13 cellular contexts compared by ENCODE assay signal in genomic region chr12:1532367-1532752, GRCh38.
A peak's percentile ranks its signal among the peaks of the same experiment; 100 is the strongest.
DNase-seq lines count a peak whose midpoint lies in the region; ATAC-seq, FAIRE-seq and TF ChIP-seq lines count a peak whose summit lies in the region.
"Had no signal": no experiment of that assay in that cellular context is flagged by ENCODE, and none has a peak within 500 bp of the region (broad histone marks: within the 10 kb centered on the region; RNA-seq: fewer than 3 reads in every experiment).

No MANE protein-coding gene starts in this region.

- intact Hi-C loops in natural killer cell (cut with micrococcal nuclease) (no loop called here), kidney (cut with DNase I) (no loop called here)

- H3K4me1 ChIP-seq in CD4-positive, CD25-positive, alpha-beta regulatory T cell (ENCODE audit: control insufficient read depth, insufficient read depth, low read length, poor library complexity, severe bottlenecking), result peaks cover 36% of the 10 kb centered on the region
- peaks cover 0 to 2% of the 10 kb centered on the region in 2 donors for H3K4me1 ChIP-seq in kidney (ENCODE audit: control insufficient read depth in 1 of 2, insufficient read depth in 1 of 2, low read depth in 1 of 2, low read length in 2 of 2)

- no peak for DNase-seq in CD4-positive, CD25-positive, alpha-beta regulatory T cell
- DNase-seq in HFFc6 (no peak), astrocyte of the cerebellum (ENCODE audit: low read depth) (no peak), natural killer cell (no peak), NCI-H146 (lab: John Stamatoyannopoulos, UW) (no peak), kidney (no peak)
- DNase-seq: activated effector memory CD4-positive, alpha-beta T cell treated with Interleukin-2 at 50 U/mL for 16 hours; GOT3; NCI-H2081 treated with DMSO at 0.1 percent for 48 hours; Peyer's patch had no signal

- H3K27ac ChIP-seq in CD4-positive, CD25-positive, alpha-beta regulatory T cell (ENCODE audit: insufficient read depth, low read length, poor library complexity, severe bottlenecking), result no peak overlapping the region
- no peak overlapping the region for H3K27ac ChIP-seq in kidney (ENCODE audit: low read depth in 2 of 2, low read length in 2 of 2)
- H3K27ac ChIP-seq: Peyer's patch, upper lobe of left lung had no signal

- H3K27me3 Mint-ChIP-seq in CD4-positive, CD25-positive, alpha-beta regulatory T cell, result peaks cover 73% of the 10 kb centered on the region
- H3K27me3 Mint-ChIP-seq in HFFc6 (ENCODE audit: insufficient read depth) (peaks cover 2% of the 10 kb centered on the region; the same call in 1 of the 2 replicates), natural killer cell (ENCODE audit: low read depth in 2 of 2) (peaks cover 70 to 71% of the 10 kb centered on the region in 2 donors)

- H3K27me3 ChIP-seq in CD4-positive, CD25-positive, alpha-beta regulatory T cell (ENCODE audit: control insufficient read depth, insufficient read depth, low read length), result peaks cover 30% of the 10 kb centered on the region

- no peak for TF ChIP-seq CTCF in HFFc6 (IDR thresholded peaks at IDR 0.05)
- TF ChIP-seq CTCF in astrocyte of the cerebellum (IDR thresholded peaks at IDR 0.05; ENCODE audit: low read depth, low read length, missing control alignments), result no peak
- TF ChIP-seq CTCF in natural killer cell (IDR thresholded peaks at IDR 0.05), result no peak
- no peak for TF ChIP-seq CTCF in kidney (IDR thresholded peaks at IDR 0.05; ENCODE audit: borderline replicate concordance, extremely low read depth, insufficient read depth)

- H3K4me1 Mint-ChIP-seq in CD4-positive, CD25-positive, alpha-beta regulatory T cell, result peaks cover 13 to 40% (median 18%) of the 10 kb centered on the region in 4 donors
- H3K4me1 Mint-ChIP-seq in HFFc6 (ENCODE audit: low read depth) (peaks cover 81% of the 10 kb centered on the region), natural killer cell (peaks cover 38 to 40% of the 10 kb centered on the region in 2 donors)

- no peaks in the 10 kb centered on the region for H3K36me3 ChIP-seq in CD4-positive, CD25-positive, alpha-beta regulatory T cell (ENCODE audit: control insufficient read depth, insufficient read depth, low read length)
- no peaks in the 10 kb centered on the region for H3K36me3 ChIP-seq in kidney (ENCODE audit: control insufficient read depth in 1 of 2, insufficient read depth in 2 of 2, low read length in 2 of 2)
- H3K36me3 ChIP-seq: Peyer's patch, upper lobe of left lung had no signal

- FAIRE-seq in kidney (lab: Jason Lieb, UNC), result no peak

- ATAC-seq in CD4-positive, CD25-positive, alpha-beta regulatory T cell (ENCODE audit: low read depth in 2 of 2), result no peak
- ATAC-seq in natural killer cell (no peak), HG03571 (IDR thresholded peaks at IDR 0.05; ENCODE audit: unreplicated experiment) (no peak), HG02623 (IDR thresholded peaks at IDR 0.05; ENCODE audit: unreplicated experiment) (no peak)

- H3K27ac Mint-ChIP-seq in CD4-positive, CD25-positive, alpha-beta regulatory T cell, result no peak overlapping the region
- peak overlapping the region; percentile 63 for H3K27ac Mint-ChIP-seq in HFFc6
- H3K27ac Mint-ChIP-seq in natural killer cell, result no peak overlapping the region

- H3K9me3 ChIP-seq in CD4-positive, CD25-positive, alpha-beta regulatory T cell (ENCODE audit: control insufficient read depth in 2 of 2, low read length in 2 of 2), result no peaks in the 10 kb centered on the region
- no peaks in the 10 kb centered on the region for H3K9me3 ChIP-seq in kidney (ENCODE audit: control insufficient read depth in 1 of 2, low read length in 2 of 2)
- H3K9me3 ChIP-seq: Peyer's patch, upper lobe of left lung had no signal

- peaks cover 0 to 2% (median 0%) of the 10 kb centered on the region in 7 donors for H3K9me3 Mint-ChIP-seq in CD4-positive, CD25-positive, alpha-beta regulatory T cell
- H3K9me3 Mint-ChIP-seq in HFFc6 (no peaks in the 10 kb centered on the region), natural killer cell (no peaks in the 10 kb centered on the region)

- H3K36me3 Mint-ChIP-seq in CD4-positive, CD25-positive, alpha-beta regulatory T cell, result no peaks in the 10 kb centered on the region
- peaks cover 38% of the 10 kb centered on the region for H3K36me3 Mint-ChIP-seq in HFFc6 (ENCODE audit: low read depth)
- no peaks in the 10 kb centered on the region for H3K36me3 Mint-ChIP-seq in natural killer cell

- in situ Hi-C loops in astrocyte of the cerebellum (cut with HindIII; ENCODE audit: low sequenced_read_pairs), result no loop called here

- no peak overlapping the region for H3K4me3 ChIP-seq in CD4-positive, CD25-positive, alpha-beta regulatory T cell (ENCODE audit: low read depth, low read length)
- peak overlapping the region; percentile 55 for H3K4me3 ChIP-seq in astrocyte of the cerebellum (ENCODE audit: low read depth, low read length)
- no peak overlapping the region for H3K4me3 ChIP-seq in kidney (ENCODE audit: low read length in 2 of 2)

- peak overlapping the region; percentile 65 to 93 (median 86) for H3K4me3 Mint-ChIP-seq in CD4-positive, CD25-positive, alpha-beta regulatory T cell
- H3K4me3 Mint-ChIP-seq in HFFc6, result peak overlapping the region; percentile 90
- H3K4me3 Mint-ChIP-seq in natural killer cell, result peak overlapping the region; percentile 87

- no peak overlapping the region for H3K9ac ChIP-seq in kidney (ENCODE audit: low read length in 2 of 2)
